10 cellular contexts compared by ENCODE assay signal in genomic region chr11:124970925-124971324, GRCh38. TPM values are rescaled to one million over a fixed set of nuclear protein-coding genes. Genes with fewer than 3 reads are reported as not detected.
A peak's percentile ranks its signal among the peaks of the same experiment; 100 is the strongest.
DNase-seq lines count a peak whose midpoint lies in the region; TF ChIP-seq lines count a peak whose summit lies in the region.
"Had no signal": no experiment of that assay in that cellular context is flagged by ENCODE, and none has a peak within 500 bp of the region (broad histone marks: within the 10 kb centered on the region; RNA-seq: fewer than 3 reads in every experiment).

No MANE protein-coding gene starts in this region.

- DNase-seq in H7 (peak; percentile 58), RWPE1 (ENCODE audit: low spot score) (peak; percentile 57), fibroblast of the aortic adventitia (ENCODE audit: low read depth) (peak; percentile 39), ascending aorta (ENCODE audit: low spot score in 2 of 2) (no peak), NCI-H446 (lab: John Stamatoyannopoulos, UW) (no peak), COLO829 (ENCODE audit: low spot score) (no peak), posterior cingulate gyrus (no peak)
- DNase-seq: midbrain, thyroid gland had no signal

- no peaks in the 10 kb centered on the region for H3K4me1 ChIP-seq in ascending aorta
- H3K4me1 ChIP-seq: thyroid gland had no signal

- no peaks in the 10 kb centered on the region for H3K27me3 ChIP-seq in H7 (ENCODE audit: control insufficient read depth, insufficient read depth, low read length)
- H3K27me3 ChIP-seq in ascending aorta, result no peaks in the 10 kb centered on the region
- H3K27me3 ChIP-seq: thyroid gland had no signal

- H3K9me3 ChIP-seq in ascending aorta, result no peaks in the 10 kb centered on the region
- H3K9me3 ChIP-seq: thyroid gland had no signal

- POLR2A ChIA-PET in RWPE1 (lab: Yijun Ruan, JAX; ENCODE audit: low non-redundant PET), result no interaction called here

- H3K36me3 ChIP-seq in H7 (replicated peaks; ENCODE audit: control insufficient read depth, insufficient read depth, low read length) (no peaks in the 10 kb centered on the region), ascending aorta (no peaks in the 10 kb centered on the region)
- H3K36me3 ChIP-seq: thyroid gland had no signal

- CTCF ChIA-PET in RWPE1 (lab: Yijun Ruan, JAX), result interaction anchor here (0.6 to 1.4 kb wide), 4 partner anchors 15 to 352 kb away, joined by 3 to 4 read pairs (median 4); no protein-coding TSS in a partner anchor

- TF ChIP-seq CTCF in 22Rv1 (IDR thresholded peaks at IDR 0.05), result peak; percentile 22; the same call in 1 of the 2 replicates
- peak; percentile 15; the same call in 1 of the 2 replicates for TF ChIP-seq CTCF in RWPE1 (conservative IDR thresholded peaks at IDR 0.05; ENCODE audit: low read depth)
- no peak for TF ChIP-seq CTCF in fibroblast of the aortic adventitia (IDR thresholded peaks at IDR 0.05; ENCODE audit: insufficient read depth, low read length)
- TF ChIP-seq CTCF in ascending aorta (IDR thresholded peaks at IDR 0.05), result no peak

- intact Hi-C loops in ascending aorta (cut with DNase I), result no loop called here
- intact Hi-C loops in posterior cingulate gyrus (cut with DNase I), result no loop called here

- no peak overlapping the region for H3K27ac ChIP-seq in 22Rv1
- no peak overlapping the region for H3K27ac ChIP-seq in RWPE1
- H3K27ac ChIP-seq in ascending aorta, result no peak overlapping the region
- H3K27ac ChIP-seq: thyroid gland had no signal

- H3K4me3 ChIP-seq in H7 (ENCODE audit: insufficient read depth, low read depth, low read length) (no peak overlapping the region), fibroblast of the aortic adventitia (ENCODE audit: low read depth, low read length) (no peak overlapping the region), ascending aorta (no peak overlapping the region)
- H3K4me3 ChIP-seq: thyroid gland had no signal

RNA-seq across cellular contexts. Expression of gene CCDC15, which starts 16.9 kb away (rescaled TPM):
- total RNA-seq in H7 (2014; rRNA removed; shearing (Covaris generic)), result 1.2 and 3.0 TPM in 2 replicates
- total RNA-seq in fibroblast of the aortic adventitia (ENCODE audit: low replicate concordance) (3.6 and 9.8 TPM in 2 replicates), ascending aorta (not detected)

RNA-seq across cellular contexts. Expression of gene HEPACAM, which starts 35.1 kb away (rescaled TPM):
- total RNA-seq in H7 (2014; rRNA removed; shearing (Covaris generic)), result not detected in 2 replicates
- total RNA-seq in fibroblast of the aortic adventitia (ENCODE audit: low replicate concordance), result not detected in 2 replicates
- not detected for total RNA-seq in ascending aorta

RNA-seq across cellular contexts. Expression of gene HEPN1, which starts 51.9 kb away (rescaled TPM):
- total RNA-seq in H7 (2014; rRNA removed; shearing (Covaris generic)), result not detected in 2 replicates
- not detected in 2 replicates for total RNA-seq in fibroblast of the aortic adventitia (ENCODE audit: low replicate concordance)
- not detected for total RNA-seq in ascending aorta
- total RNA-seq: thyroid gland had no signal

Comparison
In these comparisons a context has a peak if more than half of its experiments do, and no peak if none do; other contexts are left out.
1. CTCF ChIP-seq: peak in 22Rv1 (single experiment) and RWPE1 (single experiment); none in fibroblast of the aortic adventitia (single experiment) and ascending aorta (0 of 3).
2. DNase-seq: peak in H7 (single experiment), RWPE1 (single experiment) and fibroblast of the aortic adventitia (single experiment); none in ascending aorta (0 of 2), NCI-H446 (0 of 2), COLO829 (single experiment) and posterior cingulate gyrus (0 of 10).